Comparison of ENCODE assay signal across 24 cellular contexts in genomic region chr10:3425713-3426112, GRCh38.
DNase-seq lines count a peak whose midpoint lies in the region; ATAC-seq, FAIRE-seq and TF ChIP-seq lines count a peak whose summit lies in the region.
"Had no signal": no experiment of that assay in that cellular context is flagged by ENCODE, and none has a peak within 500 bp of the region (broad histone marks: within the 10 kb centered on the region; RNA-seq: fewer than 3 reads in every experiment).

No MANE protein-coding gene starts in this region.

- H3K4me1 Mint-ChIP-seq in activated T-helper 17 cell treated with anti-CD3 and anti-CD28 coated beads, Interleukin-2, amount 50 U/mL, for 72 hours, result peaks cover 11% of the 10 kb centered on the region

- DNase-seq in MG63, result peak; percentile 23
- DNase-seq in endothelial cell of umbilical vein (ENCODE audit: low read depth, low spot score), result no peak
- DNase-seq in sciatic nerve (ENCODE audit: low spot score), result peak; percentile 42
- no peak for DNase-seq in SIG-M5 treated with dmso at 0.1 percent for 504 hours (lab: John Stamatoyannopoulos, UW; ENCODE audit: unreplicated experiment)
- no peak for DNase-seq in stimulated activated CD4-positive, alpha-beta T cell treated with anti-CD3 and anti-CD28 coated beads, Interleukin-2, amount 100 ng/mL, for 48 hours
- DNase-seq: activated CD4-positive, alpha-beta T cell treated with anti-CD3 and anti-CD28 coated beads, Interleukin-2, amount 10 ng/mL, durations not matched to agents 7 days and 5 days; activated naive CD4-positive, alpha-beta T cell; activated T-cell treated with anti-CD3 and anti-CD28 coated beads, Interleukin-2, amount 50 U/mL, for 4 hours; effector CD8-positive, alpha-beta T cell; left colon; NCI-H1436 treated with DMSO at 0.1 percent for 48 hours; NCI-H82; T-helper 9 cell had no signal

- peaks cover 3% of the 10 kb centered on the region for H3K9me3 Mint-ChIP-seq in activated T-helper 17 cell treated with anti-CD3 and anti-CD28 coated beads, Interleukin-2, amount 50 U/mL, for 72 hours

- TF ChIP-seq CTCF in endothelial cell of umbilical vein (IDR thresholded peaks at IDR 0.05; ENCODE audit: extremely low read depth in 1 of 2, insufficient read depth in 1 of 2, low read depth in 1 of 2, low read length in 2 of 2), result no peak

- H3K27ac ChIP-seq in ACC112 (ENCODE audit: low read depth, low read length) (peak overlapping the region; percentile 72), endothelial cell of umbilical vein (ENCODE audit: insufficient read depth, low read depth, low read length) (peak overlapping the region; percentile 77)
- H3K27ac ChIP-seq: neutrophil had no signal

- no peaks in the 10 kb centered on the region for H3K9me3 ChIP-seq in MG63
- no peaks in the 10 kb centered on the region for H3K9me3 ChIP-seq in endothelial cell of umbilical vein (replicated peaks; ENCODE audit: control insufficient read depth, insufficient read depth, low read length)
- H3K9me3 ChIP-seq: breast epithelium, neutrophil had no signal

- intact Hi-C loops in endothelial cell of umbilical vein (cut with micrococcal nuclease) (loop anchor here (1.0 to 2.0 kb wide), 3 partner anchors 10 to 30 kb away; no protein-coding TSS in a partner anchor), sciatic nerve (cut with DNase I) (no loop called here)

- H3K4me1 ChIP-seq in ACC112 (ENCODE audit: control insufficient read depth, insufficient read depth, low read length, unreplicated experiment) (peaks cover 31% of the 10 kb centered on the region), endothelial cell of umbilical vein (ENCODE audit: control insufficient read depth, extremely low read depth, insufficient read depth, low read length) (peaks cover 38% of the 10 kb centered on the region)

- H3K4me3 ChIP-seq in ACC112 (ENCODE audit: low read depth, low read length) (no peak overlapping the region), MG63 (no peak overlapping the region), endothelial cell of umbilical vein (replicated peaks in 1 of 3; ENCODE audit: insufficient read depth in 1 of 3, low read depth in 1 of 3, low read length in 3 of 3) (no peak overlapping the region)
- H3K4me3 ChIP-seq: breast epithelium, skin epidermis had no signal

- FAIRE-seq in endothelial cell of umbilical vein (lab: Jason Lieb, UNC), result no peak
- FAIRE-seq: colon, GM18507 had no signal

- H3K79me2 ChIP-seq in ACC112 (ENCODE audit: control insufficient read depth, insufficient read depth, low read length, unreplicated experiment) (no peaks in the 10 kb centered on the region), endothelial cell of umbilical vein (ENCODE audit: control insufficient read depth, insufficient read depth, low read length) (no peaks in the 10 kb centered on the region)

- no peaks in the 10 kb centered on the region for H3K36me3 Mint-ChIP-seq in activated T-helper 17 cell treated with anti-CD3 and anti-CD28 coated beads, Interleukin-2, amount 50 U/mL, for 72 hours (ENCODE audit: low read depth)
- H3K36me3 Mint-ChIP-seq: CD14-positive monocyte had no signal

- H3K36me3 ChIP-seq in ACC112 (ENCODE audit: insufficient read depth, low read length), result no peaks in the 10 kb centered on the region
- no peaks in the 10 kb centered on the region for H3K36me3 ChIP-seq in MG63
- H3K36me3 ChIP-seq in endothelial cell of umbilical vein (ENCODE audit: control insufficient read depth in 2 of 2, extremely low read depth in 1 of 2, insufficient read depth in 2 of 2, low read length in 2 of 2), result no peaks in the 10 kb centered on the region
- H3K36me3 ChIP-seq: breast epithelium, neutrophil had no signal

- H3K4me2 ChIP-seq in endothelial cell of umbilical vein (ENCODE audit: insufficient read depth, low read length), result peak overlapping the region; percentile 58

- H3K9me1 ChIP-seq in endothelial cell of umbilical vein (replicated peaks; ENCODE audit: control insufficient read depth, extremely low read depth, insufficient read depth, low read length), result no peaks in the 10 kb centered on the region

- no peaks in the 10 kb centered on the region for H4K20me1 ChIP-seq in endothelial cell of umbilical vein (replicated peaks; ENCODE audit: control insufficient read depth, extremely low read depth, insufficient read depth, low read length)

- H3K27ac Mint-ChIP-seq in activated T-helper 17 cell treated with anti-CD3 and anti-CD28 coated beads, Interleukin-2, amount 50 U/mL, for 72 hours, result no peak overlapping the region
- H3K27ac Mint-ChIP-seq: activated CD4-positive, alpha-beta T cell treated with anti-CD3 and anti-CD28 coated beads, Interleukin-2, amount 10 ng/mL, durations not matched to agents 7 days and 5 days; CD14-positive monocyte; progenitor cell of endocrine pancreas; stimulated activated naive CD8-positive, alpha-beta T cell treated with anti-CD3 and anti-CD28 coated beads, Interleukin-15, Interleukin-2, amounts not matched to agents 100 ng/mL and 50 ng/mL, for 24 hours had no signal

- ATAC-seq in sciatic nerve, result no peak
- no peak for ATAC-seq in activated T-helper 17 cell treated with anti-CD3 and anti-CD28 coated beads, Interleukin-2, amount 50 U/mL, for 72 hours (replicated peaks)
- ATAC-seq: activated T-cell treated with anti-CD3 and anti-CD28 coated beads, Interleukin-2, amount 50 U/mL, for 4 hours; Right ventricle myocardium inferior had no signal

- no peak overlapping the region for H3K4me3 Mint-ChIP-seq in activated T-helper 17 cell treated with anti-CD3 and anti-CD28 coated beads, Interleukin-2, amount 50 U/mL, for 72 hours
- H3K4me3 Mint-ChIP-seq: activated CD4-positive, alpha-beta T cell treated with anti-CD3 and anti-CD28 coated beads, Interleukin-2, amount 10 ng/mL, durations not matched to agents 7 days and 5 days; activated T-cell treated with anti-CD3 and anti-CD28 coated beads, Interleukin-2, amount 50 U/mL, for 4 hours; CD14-positive monocyte; stimulated activated naive CD8-positive, alpha-beta T cell treated with anti-CD3 and anti-CD28 coated beads, Interleukin-15, Interleukin-2, amounts not matched to agents 100 ng/mL and 50 ng/mL, for 24 hours had no signal

- H2AFZ ChIP-seq in ACC112 (ENCODE audit: low read length, unreplicated experiment) (no peak overlapping the region), endothelial cell of umbilical vein (ENCODE audit: low read depth, low read length) (no peak overlapping the region)

- no peaks in the 10 kb centered on the region for H3K27me3 Mint-ChIP-seq in activated T-helper 17 cell treated with anti-CD3 and anti-CD28 coated beads, Interleukin-2, amount 50 U/mL, for 72 hours
- H3K27me3 Mint-ChIP-seq: activated CD4-positive, alpha-beta T cell treated with anti-CD3 and anti-CD28 coated beads, Interleukin-2, amount 10 ng/mL, durations not matched to agents 7 days and 5 days had no signal

- H3K27me3 ChIP-seq in ACC112 (ENCODE audit: insufficient read depth, low read length) (no peaks in the 10 kb centered on the region), MG63 (no peaks in the 10 kb centered on the region), endothelial cell of umbilical vein (ENCODE audit: control insufficient read depth in 2 of 2, insufficient read depth in 2 of 2, low read length in 2 of 2) (no peaks in the 10 kb centered on the region)
- H3K27me3 ChIP-seq: breast epithelium had no signal

- TF ChIP-seq POLR2A in endothelial cell of umbilical vein (IDR thresholded peaks at IDR 0.05; ENCODE audit: low read depth, low read length), result no peak

- dilution Hi-C loops in endothelial cell of umbilical vein (cut with MboI; ENCODE audit: extremely low pct_ligation_motif_present, low sequenced_read_pairs), result no loop called here

- POLR2A ChIA-PET in endothelial cell of umbilical vein (lab: Charles Lee), result interaction anchor here (0.9 kb wide), 1 partner anchor 330 kb away, joined by 5 read pairs; no protein-coding TSS in a partner anchor

- no peak overlapping the region for H3K9ac ChIP-seq in endothelial cell of umbilical vein (replicated peaks; ENCODE audit: extremely low read depth, insufficient read depth, low read length)

- no TSS peak for BruUV-seq in endothelial cell of umbilical vein (replicated peaks; lab: Mats Ljungman, UMichigan)

- CTCF ChIA-PET in endothelial cell of umbilical vein (lab: Charles Lee), result interaction anchor here (0.7 to 1.2 kb wide), 4 partner anchors 10 to 42 kb away, joined by 3 to 5 read pairs (median 3); no protein-coding TSS in a partner anchor

TF ChIP-seq in endothelial cell of umbilical vein, 7 proteins besides CTCF, POLR2A, EP300 and RAD21:
- TF ChIP-seq MYC (IDR thresholded peaks at IDR 0.05; ENCODE audit: low read depth, low read length) (no peak), GATA2 (IDR thresholded peaks at IDR 0.05; ENCODE audit: insufficient read depth, insufficient read length, low read depth, low read length) (no peak), FOS (IDR thresholded peaks at IDR 0.05; ENCODE audit: borderline replicate concordance, insufficient read depth, low read length) (no peak), POLR2AphosphoS5 (IDR thresholded peaks at IDR 0.05; ENCODE audit: insufficient read depth, low read depth, low read length) (no peak), EZH2 (IDR thresholded peaks at IDR 0.05; ENCODE audit: borderline replicate concordance, low read depth, low read length, severe bottlenecking) (no peak), JUN (IDR thresholded peaks at IDR 0.05; ENCODE audit: borderline replicate concordance, insufficient read depth, insufficient read length, low read depth) (no peak)
- TF ChIP-seq, protein P1, sequence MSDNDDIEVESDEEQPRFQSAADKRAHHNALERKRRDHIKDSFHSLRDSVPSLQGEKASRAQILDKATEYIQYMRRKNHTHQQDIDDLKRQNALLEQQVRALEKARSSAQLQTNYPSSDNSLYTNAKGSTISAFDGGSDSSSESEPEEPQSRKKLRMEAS (IDR thresholded peaks at IDR 0.05; ENCODE audit: insufficient read depth, insufficient read length), result no peak

Comparison
In these comparisons a context has a peak if more than half of its experiments do, and no peak if none do; other contexts are left out.
1. DNase-seq: peak in MG63 (single experiment) and sciatic nerve (single experiment); none in endothelial cell of umbilical vein (single experiment), SIG-M5 treated with dmso at 0.1 percent for 504 hours (single experiment) and stimulated activated CD4-positive, alpha-beta T cell treated with anti-CD3 and anti-CD28 coated beads, Interleukin-2, amount 100 ng/mL, for 48 hours (0 of 2).